In genomic region chr7:732094-732541, GRCh38 we compare ENCODE assay signal across 9 cellular contexts. TPM values are rescaled to one million over a fixed set of nuclear protein-coding genes. Genes with fewer than 3 reads are reported as not detected.
DNase-seq lines count a peak whose midpoint lies in the region; ATAC-seq and TF ChIP-seq lines count a peak whose summit lies in the region.
"Had no signal": no experiment of that assay in that cellular context is flagged by ENCODE, and none has a peak within 500 bp of the region (broad histone marks: within the 10 kb centered on the region; RNA-seq: fewer than 3 reads in every experiment).

No MANE protein-coding gene starts in this region.

- H3K4me3 Mint-ChIP-seq in activated CD8-positive, alpha-beta T cell treated with anti-CD3 and anti-CD28 coated beads for 36 hours, result no peak overlapping the region
- H3K4me3 Mint-ChIP-seq in activated CD8-positive, alpha-beta T cell treated with anti-CD3 and anti-CD28 coated beads, Interleukin-2, amount 10 ng/mL, durations not matched to agents 7 days and 5 days, result no peak overlapping the region

- H3K27me3 ChIP-seq in SJCRH30, result no peaks in the 10 kb centered on the region
- no peaks in the 10 kb centered on the region for H3K27me3 ChIP-seq in heart right ventricle
- no peaks in the 10 kb centered on the region for H3K27me3 ChIP-seq in spleen (replicated peaks in 1 of 7)
- H3K27me3 ChIP-seq: BLaER1 had no signal

- H3K4me1 ChIP-seq in SJCRH30, result peaks cover 16% of the 10 kb centered on the region
- H3K4me1 ChIP-seq in heart right ventricle, result peaks cover 6 to 39% (median 26%) of the 10 kb centered on the region in 9 donors
- H3K4me1 ChIP-seq in spleen, result peaks cover 0 to 30% (median 19%) of the 10 kb centered on the region in 6 donors

- H3K4me3 ChIP-seq in SJCRH30 (no peak overlapping the region), heart right ventricle (no peak overlapping the region), spleen (no peak overlapping the region)
- H3K4me3 ChIP-seq: BLaER1 had no signal

- CTCF ChIA-PET in activated CD8-positive, alpha-beta T cell treated with anti-CD3 and anti-CD28 coated beads for 36 hours (lab: Charles Lee), result interaction anchor here (1.2 to 1.6 kb wide), 2 partner anchors 142 to 410 kb away, joined by 3 to 5 read pairs; no protein-coding TSS in a partner anchor
- CTCF ChIA-PET in activated CD8-positive, alpha-beta T cell treated with anti-CD3 and anti-CD28 coated beads, Interleukin-2, amount 10 ng/mL, durations not matched to agents 7 days and 5 days (lab: Charles Lee), result interaction anchor here (1.1 kb wide), 1 partner anchor 366 kb away, joined by 3 read pairs; no protein-coding TSS in a partner anchor

- H3K36me3 ChIP-seq in SJCRH30 (peaks cover 5% of the 10 kb centered on the region), heart right ventricle (peaks cover 0 to 44% (median 4%) of the 10 kb centered on the region in 9 donors), spleen (peaks cover 0 to 63% (median 18%) of the 10 kb centered on the region in 6 donors)

- H3K36me3 Mint-ChIP-seq in activated CD8-positive, alpha-beta T cell treated with anti-CD3 and anti-CD28 coated beads for 36 hours (ENCODE audit: low read depth), result peaks cover 15% of the 10 kb centered on the region
- peaks cover 23% of the 10 kb centered on the region for H3K36me3 Mint-ChIP-seq in activated CD8-positive, alpha-beta T cell treated with anti-CD3 and anti-CD28 coated beads, Interleukin-2, amount 10 ng/mL, durations not matched to agents 7 days and 5 days (ENCODE audit: low read depth)

- no peaks in the 10 kb centered on the region for H3K27me3 Mint-ChIP-seq in activated CD8-positive, alpha-beta T cell treated with anti-CD3 and anti-CD28 coated beads for 36 hours
- H3K27me3 Mint-ChIP-seq in activated CD8-positive, alpha-beta T cell treated with anti-CD3 and anti-CD28 coated beads, Interleukin-2, amount 10 ng/mL, durations not matched to agents 7 days and 5 days (ENCODE audit: low read depth), result no peaks in the 10 kb centered on the region

- WGBS in heart right ventricle, 2 donors, result 50 to 62% methylated on average over 17 of the region's 17 CpGs
- WGBS in spleen, 5 donors, result 73 to 90% (median 81%) methylated on average over 9 to 17 of the region's 17 CpGs

- POLR2A ChIA-PET in activated CD8-positive, alpha-beta T cell treated with anti-CD3 and anti-CD28 coated beads for 36 hours (lab: Charles Lee), result interaction anchor here (0.8 to 1.1 kb wide), 3 partner anchors 8 to 21 kb away, joined by 3 read pairs; no protein-coding TSS in a partner anchor
- POLR2A ChIA-PET in activated CD8-positive, alpha-beta T cell treated with anti-CD3 and anti-CD28 coated beads, Interleukin-2, amount 10 ng/mL, durations not matched to agents 7 days and 5 days (lab: Charles Lee), result no interaction called here

- no peak for TF ChIP-seq CTCF in activated CD8-positive, alpha-beta T cell treated with anti-CD3 and anti-CD28 coated beads for 36 hours (IDR thresholded peaks at IDR 0.05)
- peak in 8 of 9 donors; percentile 13 to 73 (median 48) for TF ChIP-seq CTCF in heart right ventricle (IDR thresholded peaks at IDR 0.05)
- peak in 6 of 11 experiments; percentile 8 to 47 (median 18) for TF ChIP-seq CTCF in spleen (IDR thresholded peaks at IDR 0.05 in 8 of 11, conservative IDR thresholded peaks at IDR 0.05 in 3 of 11)

- peaks cover 4% of the 10 kb centered on the region for H3K9me3 Mint-ChIP-seq in activated CD8-positive, alpha-beta T cell treated with anti-CD3 and anti-CD28 coated beads for 36 hours
- H3K9me3 Mint-ChIP-seq in activated CD8-positive, alpha-beta T cell treated with anti-CD3 and anti-CD28 coated beads, Interleukin-2, amount 10 ng/mL, durations not matched to agents 7 days and 5 days (ENCODE audit: insufficient read depth), result no peaks in the 10 kb centered on the region

- DNase-seq in activated CD8-positive, alpha-beta T cell treated with anti-CD3 and anti-CD28 coated beads for 36 hours, result peak; percentile 16
- DNase-seq in activated CD8-positive, alpha-beta T cell treated with anti-CD3 and anti-CD28 coated beads, Interleukin-2, amount 10 ng/mL, durations not matched to agents 7 days and 5 days, result no peak
- DNase-seq in SJCRH30 (peak; percentile 85 to 86), heart right ventricle (peak; percentile 58 to 66), spleen (no peak), HPDE6-E6E7 (ENCODE audit: extremely low spot score) (no peak), NCI-H82 (lab: John Stamatoyannopoulos, UW) (no peak)

- no peak overlapping the region for H3K27ac Mint-ChIP-seq in activated CD8-positive, alpha-beta T cell treated with anti-CD3 and anti-CD28 coated beads for 36 hours
- H3K27ac Mint-ChIP-seq in activated CD8-positive, alpha-beta T cell treated with anti-CD3 and anti-CD28 coated beads, Interleukin-2, amount 10 ng/mL, durations not matched to agents 7 days and 5 days, result no peak overlapping the region

- H3K27ac ChIP-seq in SJCRH30, result peak overlapping the region; percentile 53
- peak overlapping the region; percentile 33 to 94 (median 88) for H3K27ac ChIP-seq in heart right ventricle
- H3K27ac ChIP-seq in spleen, result peak overlapping the region in 1 of 8 donors; percentile 0
- H3K27ac ChIP-seq: BLaER1 had no signal

- H3K9me3 ChIP-seq in SJCRH30 (replicated peaks) (peaks cover 9% of the 10 kb centered on the region), heart right ventricle (peaks cover 0 to 15% (median 10%) of the 10 kb centered on the region in 11 donors), spleen (peaks cover 5 to 24% (median 18%) of the 10 kb centered on the region in 8 donors)

- TF ChIP-seq POLR2A in spleen (IDR thresholded peaks at IDR 0.05), result no peak

- peak; percentile 43 for ATAC-seq in activated CD8-positive, alpha-beta T cell treated with anti-CD3 and anti-CD28 coated beads for 36 hours
- ATAC-seq in activated CD8-positive, alpha-beta T cell treated with anti-CD3 and anti-CD28 coated beads, Interleukin-2, amount 10 ng/mL, durations not matched to agents 7 days and 5 days, result no peak
- ATAC-seq in heart right ventricle, result peak; percentile 65 to 89 (median 82)
- ATAC-seq in HG02981 (IDR thresholded peaks at IDR 0.05; ENCODE audit: unreplicated experiment), result no peak

- intact Hi-C loops in activated CD8-positive, alpha-beta T cell treated with anti-CD3 and anti-CD28 coated beads for 36 hours (cut with micrococcal nuclease), result no loop called here
- intact Hi-C loops in heart right ventricle (cut with DNase I) (loop anchor here in 7 of 10 donors (2.0 to 10.0 kb wide), 10 partner anchors 40 to 410 kb away; partner anchors contain the start of gene PDGFA (in 3 of the 7)), spleen (cut with DNase I; ENCODE audit: low total_unique reads) (no loop called here)

- peaks cover 17% of the 10 kb centered on the region for H3K4me1 Mint-ChIP-seq in activated CD8-positive, alpha-beta T cell treated with anti-CD3 and anti-CD28 coated beads for 36 hours (ENCODE audit: low read depth)
- peaks cover 16% of the 10 kb centered on the region for H3K4me1 Mint-ChIP-seq in activated CD8-positive, alpha-beta T cell treated with anti-CD3 and anti-CD28 coated beads, Interleukin-2, amount 10 ng/mL, durations not matched to agents 7 days and 5 days (ENCODE audit: low read depth)

RNA-seq across cellular contexts. Expression of gene PRKAR1B, which starts 5.0 kb away (rescaled TPM):
- 10 to 100 TPM; 48.7 to 49.9 TPM for total RNA-seq in activated CD8-positive, alpha-beta T cell treated with anti-CD3 and anti-CD28 coated beads for 36 hours
- total RNA-seq in activated CD8-positive, alpha-beta T cell treated with anti-CD3 and anti-CD28 coated beads, Interleukin-2, amount 10 ng/mL, durations not matched to agents 7 days and 5 days, result 10 to 100 TPM; 56.5 to 58.2 TPM
- 6.9 and 9.0 TPM in 2 replicates for total RNA-seq in SJCRH30 (2014; rRNA removed; shearing (Covaris generic))
- 10 to 100 TPM; 14.5 to 24.5 (median 21.2) TPM for total RNA-seq in heart right ventricle
- polyA plus RNA-seq in heart right ventricle, result 10 to 100 TPM in 1 of 2 donors, 1 to 10 TPM in 1; 5.0 to 15.7 TPM
- total RNA-seq in spleen, result 10 to 100 TPM; 20.8 to 39.5 (median 23.8) TPM
- polyA plus RNA-seq in spleen, result 10 to 100 TPM in 2 of 3 donors, 1 to 10 TPM in 1; 9.9 to 30.2 (median 13.9) TPM

RNA-seq across cellular contexts. Expression of gene DNAAF5, which starts 5.6 kb away (rescaled TPM):
- total RNA-seq in activated CD8-positive, alpha-beta T cell treated with anti-CD3 and anti-CD28 coated beads for 36 hours, result 10 to 100 TPM; 36.4 to 36.8 TPM
- total RNA-seq in activated CD8-positive, alpha-beta T cell treated with anti-CD3 and anti-CD28 coated beads, Interleukin-2, amount 10 ng/mL, durations not matched to agents 7 days and 5 days, result 10 to 100 TPM; 25.5 to 27.0 TPM
- total RNA-seq in SJCRH30 (2014; rRNA removed; shearing (Covaris generic)), result 18.4 and 19.4 TPM in 2 replicates
- total RNA-seq in heart right ventricle (10 to 100 TPM; 18.0 to 30.0 (median 25.3) TPM), spleen (10 to 100 TPM; 13.7 to 22.4 (median 21.2) TPM)
- polyA plus RNA-seq in heart right ventricle (10 to 100 TPM; 10.4 to 12.8 TPM), spleen (1 to 10 TPM; 7.5 to 8.4 (median 7.7) TPM)

Comparison
In these comparisons a context has a peak if more than half of its experiments do, and no peak if none do; other contexts are left out.
1. ATAC-seq: peak in activated CD8-positive, alpha-beta T cell treated with anti-CD3 and anti-CD28 coated beads for 36 hours (single experiment) and heart right ventricle (8 of 8); none in activated CD8-positive, alpha-beta T cell treated with anti-CD3 and anti-CD28 coated beads, Interleukin-2, amount 10 ng/mL, durations not matched to agents 7 days and 5 days (single experiment) and HG02981 (single experiment).
2. DNase-seq: peak in activated CD8-positive, alpha-beta T cell treated with anti-CD3 and anti-CD28 coated beads for 36 hours (single experiment), SJCRH30 (2 of 2) and heart right ventricle (2 of 2); none in activated CD8-positive, alpha-beta T cell treated with anti-CD3 and anti-CD28 coated beads, Interleukin-2, amount 10 ng/mL, durations not matched to agents 7 days and 5 days (single experiment), spleen (single experiment), HPDE6-E6E7 (single experiment) and NCI-H82 (single experiment).
3. intact Hi-C loops: an anchor here in heart right ventricle (2.0 to 10.0 kb wide); none called in activated CD8-positive, alpha-beta T cell treated with anti-CD3 and anti-CD28 coated beads for 36 hours and spleen.